In the genomic region with DNA sequence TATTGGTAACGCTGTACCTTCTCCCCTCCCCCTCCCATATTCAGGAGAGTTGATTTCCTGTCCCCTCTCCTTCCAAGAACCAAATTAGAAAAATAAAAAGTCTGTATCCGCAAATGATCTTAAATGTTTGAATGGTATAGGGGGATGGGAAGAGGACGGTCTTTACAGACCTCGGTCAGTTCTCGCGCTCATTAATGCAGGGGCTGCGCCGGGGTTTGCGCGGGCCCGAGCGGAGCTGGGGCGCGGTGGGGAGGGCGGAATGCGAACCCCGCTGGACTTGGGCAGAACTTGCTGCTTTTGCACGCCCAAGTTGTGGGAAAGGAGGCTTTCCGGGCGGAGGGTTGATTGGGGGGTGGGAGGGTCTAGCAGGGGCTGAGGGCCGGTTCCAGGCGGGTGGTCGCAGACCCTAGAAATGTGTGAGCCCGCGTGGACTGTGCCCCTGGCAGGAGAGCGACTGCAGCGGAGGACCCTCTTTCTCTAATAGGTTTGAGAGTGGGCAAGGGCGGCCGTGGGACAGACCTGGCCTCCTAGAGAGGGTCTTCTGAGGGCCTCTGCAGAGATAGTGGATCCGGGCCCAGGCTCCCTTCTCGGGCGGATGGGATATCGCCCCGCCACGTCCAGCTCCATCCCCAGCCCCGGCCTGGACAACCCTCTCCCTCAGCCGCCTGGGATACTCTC, we compare ENCODE assay signal across 11 cellular contexts. TPM values are rescaled to one million over a fixed set of nuclear protein-coding genes. Genes with fewer than 3 reads are reported as not detected.
A peak's percentile ranks its signal among the peaks of the same experiment; 100 is the strongest.
DNase-seq lines count a peak whose midpoint lies in the region; ATAC-seq and TF ChIP-seq lines count a peak whose summit lies in the region.
"Had no signal": no experiment of that assay in that cellular context is flagged by ENCODE, and none has a peak within 500 bp of the region (broad histone marks: within the 10 kb centered on the region; RNA-seq: fewer than 3 reads in every experiment).

No MANE protein-coding gene starts in this region.

- CTCF ChIA-PET in activated naive CD4-positive, alpha-beta T cell treated with anti-CD3 and anti-CD28 coated beads, Interleukin-2, amount 10 ng/mL, durations not matched to agents 7 days and 5 days (lab: Charles Lee) = no interaction called here

- peaks cover 16% of the 10 kb centered on the region for H3K27me3 Mint-ChIP-seq in activated naive CD4-positive, alpha-beta T cell treated with anti-CD3 and anti-CD28 coated beads, Interleukin-2, amount 10 ng/mL, durations not matched to agents 7 days and 5 days
- H3K27me3 Mint-ChIP-seq in naive thymus-derived CD8-positive, alpha-beta T cell = peaks cover 60 to 93% (median 80%) of the 10 kb centered on the region in 5 donors

- intact Hi-C loops in uterus (cut with DNase I; ENCODE audit: low total_unique reads) = no loop called here

- peaks cover 3% of the 10 kb centered on the region for H3K36me3 Mint-ChIP-seq in activated naive CD4-positive, alpha-beta T cell treated with anti-CD3 and anti-CD28 coated beads, Interleukin-2, amount 10 ng/mL, durations not matched to agents 7 days and 5 days
- peaks cover 9 to 18% (median 14%) of the 10 kb centered on the region in 3 donors for H3K36me3 Mint-ChIP-seq in naive thymus-derived CD8-positive, alpha-beta T cell

- H3K4me1 ChIP-seq in uterus = no peaks in the 10 kb centered on the region
- H3K4me1 ChIP-seq: BLaER1 had no signal

- no peak for TF ChIP-seq CTCF in fibroblast of pulmonary artery (IDR thresholded peaks at IDR 0.05; ENCODE audit: low read length, missing control alignments)
- no peak for TF ChIP-seq CTCF in uterus (IDR thresholded peaks at IDR 0.05)

- no peak for DNase-seq in activated naive CD4-positive, alpha-beta T cell treated with anti-CD3 and anti-CD28 coated beads, Interleukin-2, amount 10 ng/mL, durations not matched to agents 7 days and 5 days
- DNase-seq in activated naive CD4-positive, alpha-beta T cell treated with anti-CD3 and anti-CD28 coated beads, Interleukin-2, amount 50 U/mL, for 16 hours = no peak
- peak; percentile 50 for DNase-seq in fibroblast of pulmonary artery (ENCODE audit: low read depth)
- no peak for DNase-seq in naive thymus-derived CD8-positive, alpha-beta T cell
- DNase-seq in uterus = no peak
- DNase-seq in activated T-cell treated with anti-CD3 and anti-CD28 coated beads for 4 hours = no peak
- DNase-seq: foreskin melanocyte had no signal

- no peak for ATAC-seq in naive thymus-derived CD8-positive, alpha-beta T cell
- ATAC-seq in GM21381 (IDR thresholded peaks at IDR 0.05; ENCODE audit: unreplicated experiment) (no peak), GM21447 (IDR thresholded peaks at IDR 0.05; ENCODE audit: unreplicated experiment) (no peak)

- no peak overlapping the region for H3K4me3 Mint-ChIP-seq in activated naive CD4-positive, alpha-beta T cell treated with anti-CD3 and anti-CD28 coated beads, Interleukin-2, amount 10 ng/mL, durations not matched to agents 7 days and 5 days
- peak overlapping the region in 6 of 10 donors; percentile 26 to 55 (median 50) for H3K4me3 Mint-ChIP-seq in naive thymus-derived CD8-positive, alpha-beta T cell

- H3K4me3 ChIP-seq in fibroblast of pulmonary artery (replicated peaks; ENCODE audit: low read depth, low read length) = peak overlapping the region; percentile 68
- H3K4me3 ChIP-seq in uterus = peak overlapping the region; percentile 84 to 90
- H3K4me3 ChIP-seq: BLaER1 had no signal

- peaks cover 3% of the 10 kb centered on the region for H3K9me3 Mint-ChIP-seq in activated naive CD4-positive, alpha-beta T cell treated with anti-CD3 and anti-CD28 coated beads, Interleukin-2, amount 10 ng/mL, durations not matched to agents 7 days and 5 days
- peaks cover 4 to 50% (median 13%) of the 10 kb centered on the region in 9 donors for H3K9me3 Mint-ChIP-seq in naive thymus-derived CD8-positive, alpha-beta T cell

- peak overlapping the region; percentile 52 for H3K27ac Mint-ChIP-seq in activated naive CD4-positive, alpha-beta T cell treated with anti-CD3 and anti-CD28 coated beads, Interleukin-2, amount 10 ng/mL, durations not matched to agents 7 days and 5 days
- peak overlapping the region in 1 of 10 donors; percentile 44 for H3K27ac Mint-ChIP-seq in naive thymus-derived CD8-positive, alpha-beta T cell

- POLR2A ChIA-PET in naive thymus-derived CD8-positive, alpha-beta T cell (lab: Charles Lee) = no interaction called here

- peaks cover 5% of the 10 kb centered on the region for H3K4me1 Mint-ChIP-seq in activated naive CD4-positive, alpha-beta T cell treated with anti-CD3 and anti-CD28 coated beads, Interleukin-2, amount 10 ng/mL, durations not matched to agents 7 days and 5 days
- H3K4me1 Mint-ChIP-seq in naive thymus-derived CD8-positive, alpha-beta T cell = peaks cover 3 to 21% (median 9%) of the 10 kb centered on the region in 4 donors

- no peaks in the 10 kb centered on the region for H3K9me3 ChIP-seq in uterus
- H3K9me3 ChIP-seq: BLaER1 had no signal

- peak overlapping the region; percentile 94 to 100 for H3K27ac ChIP-seq in uterus
- H3K27ac ChIP-seq: BLaER1 had no signal

- no peak for TF ChIP-seq POLR2A in uterus (IDR thresholded peaks at IDR 0.05)

- H3K36me3 ChIP-seq in uterus = no peaks in the 10 kb centered on the region
- H3K36me3 ChIP-seq: BLaER1, WERI-Rb-1 had no signal

- no peaks in the 10 kb centered on the region for H3K27me3 ChIP-seq in uterus

RNA-seq across cellular contexts. Expression of a gene that starts 11.1 kb away (rescaled TPM):
- total RNA-seq in naive thymus-derived CD8-positive, alpha-beta T cell = not detected
- polyA plus RNA-seq in naive thymus-derived CD8-positive, alpha-beta T cell = not detected
- 100 to 1,000 TPM in 1 of 4 donors, 10 to 100 TPM in 3; 23.6 to 255 (median 51.9) TPM for total RNA-seq in uterus

Comparison
In these comparisons a context has a peak if more than half of its experiments do, and no peak if none do; other contexts are left out.
1. RNA of a gene that starts 11.1 kb away (total RNA-seq): 23.6 to 255 TPM in uterus; not detected in naive thymus-derived CD8-positive, alpha-beta T cell; every median in the first group is over 10 times any median in the second.